ENCODE assay signal across 23 cellular contexts in the genomic region with DNA sequence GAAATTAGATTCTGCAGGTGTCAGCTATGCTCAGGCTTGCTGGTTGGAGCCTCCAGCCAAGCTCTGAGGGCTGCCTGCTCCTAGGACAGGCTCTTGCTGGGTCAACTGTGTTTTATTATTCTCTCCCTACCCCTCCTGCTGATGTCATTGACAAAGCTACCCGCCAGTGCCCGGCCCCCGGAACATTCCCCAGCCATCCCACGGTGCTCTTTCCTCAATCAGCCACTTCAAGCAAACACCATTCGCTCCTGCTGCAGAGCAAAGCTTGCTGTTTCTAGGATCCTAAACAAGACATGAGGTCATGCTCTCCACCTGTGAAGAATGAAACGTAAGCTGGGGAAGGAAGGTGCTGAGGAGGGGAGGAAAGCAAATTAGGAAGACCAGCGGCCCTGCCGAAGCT. TPM values are rescaled to one million over a fixed set of nuclear protein-coding genes. Genes with fewer than 3 reads are reported as not detected.
DNase-seq lines count a peak whose midpoint lies in the region; ATAC-seq, FAIRE-seq and TF ChIP-seq lines count a peak whose summit lies in the region.
"Had no signal": no experiment of that assay in that cellular context is flagged by ENCODE, and none has a peak within 500 bp of the region (broad histone marks: within the 10 kb centered on the region; RNA-seq: fewer than 3 reads in every experiment).

No MANE protein-coding gene starts in this region.

- H3K27ac ChIP-seq in CD8-positive, alpha-beta memory T cell (ENCODE audit: low read depth, low read length), result peak overlapping the region; percentile 85
- peak overlapping the region; percentile 14 for H3K27ac ChIP-seq in HUES48 (ENCODE audit: low read depth, low read length)
- H3K27ac ChIP-seq: PC-9, RWPE1 had no signal

- no peaks in the 10 kb centered on the region for H3K36me3 ChIP-seq in CD8-positive, alpha-beta memory T cell (ENCODE audit: insufficient read depth, low read length)
- no peaks in the 10 kb centered on the region for H3K36me3 ChIP-seq in HUES48 (ENCODE audit: control insufficient read depth, insufficient read depth, low read length)

- no peak for FAIRE-seq in HTR-8/SVneo (lab: Jason Lieb, UNC)
- FAIRE-seq: A204.1, GM12892, GM18507 had no signal

- POLR2A ChIA-PET in CD8-positive, alpha-beta memory T cell (lab: Charles Lee), result no interaction called here

- CTCF ChIA-PET in CD8-positive, alpha-beta memory T cell (lab: Charles Lee), result no interaction called here

- H3K9me3 Mint-ChIP-seq in CD8-positive, alpha-beta memory T cell, result no peaks in the 10 kb centered on the region
- no peaks in the 10 kb centered on the region for H3K9me3 Mint-ChIP-seq in nephron progenitor cell
- H3K9me3 Mint-ChIP-seq: CD4-positive, alpha-beta T cell had no signal

- H3K27ac Mint-ChIP-seq in CD8-positive, alpha-beta memory T cell, result no peak overlapping the region
- no peak overlapping the region for H3K27ac Mint-ChIP-seq in nephron progenitor cell
- H3K27ac Mint-ChIP-seq: CD4-positive, alpha-beta T cell had no signal

- H3K9me3 ChIP-seq in CD8-positive, alpha-beta memory T cell (ENCODE audit: low read length), result no peaks in the 10 kb centered on the region
- H3K9me3 ChIP-seq in HUES48 (ENCODE audit: control insufficient read depth, insufficient read depth, low read length), result no peaks in the 10 kb centered on the region

- ATAC-seq in left ventricle myocardium superior, result peak; percentile 2
- no peak for ATAC-seq in GM21526 (IDR thresholded peaks at IDR 0.05; ENCODE audit: low FRiP score, unreplicated experiment)

- peaks cover 0 to 4% of the 10 kb centered on the region in 2 donors for H3K27me3 Mint-ChIP-seq in CD8-positive, alpha-beta memory T cell
- peaks cover 5% of the 10 kb centered on the region for H3K27me3 Mint-ChIP-seq in nephron progenitor cell (ENCODE audit: low read depth, poor library complexity)
- H3K27me3 Mint-ChIP-seq: CD4-positive, alpha-beta T cell had no signal

- peaks cover 0 to 2% (median 0%) of the 10 kb centered on the region in 3 donors for H3K4me1 Mint-ChIP-seq in CD8-positive, alpha-beta memory T cell
- H3K4me1 Mint-ChIP-seq in nephron progenitor cell, result peaks cover 82% of the 10 kb centered on the region

- no peak for DNase-seq in CD8-positive, alpha-beta memory T cell
- DNase-seq in left ventricle myocardium superior (no peak), nephron progenitor cell (peak; percentile 14), NOMO-1 treated with DMSO at 0.1 percent for 48 hours (lab: John Stamatoyannopoulos, UW; ENCODE audit: unreplicated experiment) (no peak), HTR-8/SVneo (ENCODE audit: insufficient read length, low spot score) (no peak)
- no peak for DNase-seq in stimulated activated CD8-positive, alpha-beta memory T cell treated with anti-CD3 and anti-CD28 coated beads, Interleukin-4, amount 100 ng/mL, for 48 hours
- DNase-seq: CD4-positive, alpha-beta T cell; GOT3; NCI-H1417 treated with DMSO at 0.1 percent for 48 hours; NCI-H187 treated with DMSO at 0.1 percent for 48 hours; NCI-H2227 treated with DMSO at 0.1 percent for 48 hours; NCI-H510A treated with DMSO at 0.1 percent for 48 hours; NCI-H82; PC-9 had no signal

- H3K4me3 ChIP-seq in CD8-positive, alpha-beta memory T cell (ENCODE audit: low read length), result no peak overlapping the region
- no peak overlapping the region for H3K4me3 ChIP-seq in HUES48 (ENCODE audit: low read depth, low read length)
- H3K4me3 ChIP-seq: PC-9 had no signal

- intact Hi-C loops in left ventricle myocardium superior (cut with micrococcal nuclease), result no loop called here

- no peak for TF ChIP-seq CTCF in nephron progenitor cell (IDR thresholded peaks at IDR 0.05)

- no peak overlapping the region for H3K4me3 Mint-ChIP-seq in CD8-positive, alpha-beta memory T cell
- H3K4me3 Mint-ChIP-seq in nephron progenitor cell, result peak overlapping the region; percentile 41
- H3K4me3 Mint-ChIP-seq: CD4-positive, alpha-beta T cell had no signal

- H3K4me1 ChIP-seq in CD8-positive, alpha-beta memory T cell (ENCODE audit: insufficient read depth, low read length), result no peaks in the 10 kb centered on the region
- peaks cover 11% of the 10 kb centered on the region; the same call in 1 of the 2 replicates for H3K4me1 ChIP-seq in HUES48 (ENCODE audit: control insufficient read depth, insufficient read depth, low read length)

- no peak overlapping the region for H3K9ac ChIP-seq in HUES48 (ENCODE audit: low read depth, low read length)

- no peaks in the 10 kb centered on the region for H3K36me3 Mint-ChIP-seq in CD8-positive, alpha-beta memory T cell
- no peaks in the 10 kb centered on the region for H3K36me3 Mint-ChIP-seq in nephron progenitor cell (ENCODE audit: low read depth)

- H3K27me3 ChIP-seq in CD8-positive, alpha-beta memory T cell (ENCODE audit: insufficient read depth, low read length, poor library complexity, severe bottlenecking), result no peaks in the 10 kb centered on the region
- H3K27me3 ChIP-seq in HUES48 (ENCODE audit: control insufficient read depth, insufficient read depth, low read length), result no peaks in the 10 kb centered on the region

RNA-seq across cellular contexts. Expression of a gene that starts 2.1 kb away (rescaled TPM):
- total RNA-seq in CD8-positive, alpha-beta memory T cell, result not detected
- polyA plus RNA-seq in CD8-positive, alpha-beta memory T cell, result not detected
- total RNA-seq in left ventricle myocardium superior, result 126 TPM
- total RNA-seq: CD4-positive, alpha-beta T cell; M059J; PC-9; SK-MEL-5 had no signal
- polyA plus RNA-seq: BJ had no signal

Comparison
In these comparisons a context has a peak if more than half of its experiments do, and no peak if none do; other contexts are left out.
1. RNA of a gene that starts 2.1 kb away (total RNA-seq): 126 TPM in left ventricle myocardium superior (single experiment); not detected in CD8-positive, alpha-beta memory T cell; every median in the first group is over 100 times any median in the second.